In genomic region chr9:114588150-114588663, GRCh38 we compare ENCODE assay signal across 8 cellular contexts. TPM values are rescaled to one million over a fixed set of nuclear protein-coding genes. Genes with fewer than 3 reads are reported as not detected.
DNase-seq lines count a peak whose midpoint lies in the region; ATAC-seq and TF ChIP-seq lines count a peak whose summit lies in the region.

No MANE protein-coding gene starts in this region.

- peaks cover 4% of the 10 kb centered on the region; the same call in 1 of the 2 replicates for H3K4me1 ChIP-seq in ES-I3 (ENCODE audit: insufficient read depth, low read length)
- no peaks in the 10 kb centered on the region for H3K4me1 ChIP-seq in urinary bladder (ENCODE audit: insufficient read depth)

- in situ Hi-C loops in GM13977 (cut with MboI; ENCODE audit: low pct_unique_long_range_greater_than_20kb, low sequenced_read_pairs, unreplicated experiment), result no loop called here

- peaks cover 8% of the 10 kb centered on the region; the same call in 1 of the 2 replicates for H3K36me3 ChIP-seq in ES-I3 (ENCODE audit: insufficient read depth, low read length)
- H3K36me3 ChIP-seq in urinary bladder (ENCODE audit: insufficient read depth), result peaks cover under 1% of the 10 kb centered on the region

- DNase-seq in NB4 (ENCODE audit: low read depth) (peak; percentile 43), cerebellar cortex (ENCODE audit: low spot score) (peak; percentile 19), memory B cell (ENCODE audit: low spot score in 2 of 2) (no peak), GM10248 (ENCODE audit: extremely low spot score) (no peak), GM13977 (ENCODE audit: low spot score) (no peak), mucosa of gallbladder (ENCODE audit: low spot score) (no peak)

- peak overlapping the region; percentile 54 for H3K27ac ChIP-seq in urinary bladder (ENCODE audit: low read depth)

- ATAC-seq in memory B cell (ENCODE audit: low read depth), result no peak

- no peaks in the 10 kb centered on the region for H3K27me3 Mint-ChIP-seq in memory B cell

- H3K9ac ChIP-seq in ES-I3 (ENCODE audit: low read depth, low read length), result peak overlapping the region; percentile 98

- no peaks in the 10 kb centered on the region for H3K9me3 ChIP-seq in ES-I3 (ENCODE audit: control insufficient read depth, insufficient read depth, low read length)

- POLR2A ChIA-PET in GM10248 (lab: Yijun Ruan, JAX), result interaction anchor here (1.1 to 1.2 kb wide), 2 partner anchors 16 to 41 kb away, joined by 5 read pairs; no protein-coding TSS in a partner anchor

- peaks cover 40% of the 10 kb centered on the region for H3K4me1 Mint-ChIP-seq in memory B cell

- TF ChIP-seq CTCF in NB4 (IDR thresholded peaks at IDR 0.05; ENCODE audit: low read depth, low read length), result no peak
- TF ChIP-seq CTCF in GM10248 (IDR thresholded peaks at IDR 0.05; ENCODE audit: control extremely low read depth, extremely low read depth, low read depth, missing control alignments), result no peak
- no peak for TF ChIP-seq CTCF in GM13977 (IDR thresholded peaks at IDR 0.05; ENCODE audit: extremely low read depth, insufficient read depth, missing control alignments)

- WGBS in urinary bladder, result 2% methylated on average over 15 of the region's 15 CpGs

- peak overlapping the region; percentile 98 for H3K4me3 Mint-ChIP-seq in memory B cell

- TF ChIP-seq POLR2A in NB4 (IDR thresholded peaks at IDR 0.05; ENCODE audit: extremely low read depth, insufficient read length), result no peak

- CTCF ChIA-PET in GM10248 (lab: Yijun Ruan, JAX), result interaction anchor here (0.7 to 6.3 kb wide), 7 partner anchors 18 to 185 kb away, joined by 3 to 65 read pairs (median 7); no protein-coding TSS in a partner anchor

- H3K27ac Mint-ChIP-seq in memory B cell, result peak overlapping the region; percentile 96

- H3K36me3 Mint-ChIP-seq in memory B cell, result peaks cover 10% of the 10 kb centered on the region

- H3K4me3 ChIP-seq in NB4 (ENCODE audit: low read depth, low read length), result peak overlapping the region; percentile 88
- peak overlapping the region; percentile 80 for H3K4me3 ChIP-seq in urinary bladder (ENCODE audit: low read depth, low read length)

- H3K9me3 Mint-ChIP-seq in memory B cell, result no peaks in the 10 kb centered on the region

RNA-seq across cellular contexts. Expression of gene ATP6V1G1, which starts 0.6 kb away (rescaled TPM):
- 127 TPM for total RNA-seq in urinary bladder
- 133 TPM for polyA plus RNA-seq in urinary bladder
- 68.9 TPM for total RNA-seq in mucosa of gallbladder

RNA-seq across cellular contexts. Expression of gene TMEM268, which starts 22.9 kb away (rescaled TPM):
- 6.9 TPM for total RNA-seq in urinary bladder
- 11.6 TPM for polyA plus RNA-seq in urinary bladder
- 8.3 TPM for total RNA-seq in mucosa of gallbladder

Comparison
In these comparisons a context has a peak if more than half of its experiments do, and no peak if none do; other contexts are left out.
1. DNase-seq: peak in NB4 (single experiment) and cerebellar cortex (single experiment); none in memory B cell (0 of 2), GM10248 (single experiment), GM13977 (single experiment) and mucosa of gallbladder (single experiment).